Comparison of ENCODE assay signal across 8 cellular contexts in the genomic region with DNA sequence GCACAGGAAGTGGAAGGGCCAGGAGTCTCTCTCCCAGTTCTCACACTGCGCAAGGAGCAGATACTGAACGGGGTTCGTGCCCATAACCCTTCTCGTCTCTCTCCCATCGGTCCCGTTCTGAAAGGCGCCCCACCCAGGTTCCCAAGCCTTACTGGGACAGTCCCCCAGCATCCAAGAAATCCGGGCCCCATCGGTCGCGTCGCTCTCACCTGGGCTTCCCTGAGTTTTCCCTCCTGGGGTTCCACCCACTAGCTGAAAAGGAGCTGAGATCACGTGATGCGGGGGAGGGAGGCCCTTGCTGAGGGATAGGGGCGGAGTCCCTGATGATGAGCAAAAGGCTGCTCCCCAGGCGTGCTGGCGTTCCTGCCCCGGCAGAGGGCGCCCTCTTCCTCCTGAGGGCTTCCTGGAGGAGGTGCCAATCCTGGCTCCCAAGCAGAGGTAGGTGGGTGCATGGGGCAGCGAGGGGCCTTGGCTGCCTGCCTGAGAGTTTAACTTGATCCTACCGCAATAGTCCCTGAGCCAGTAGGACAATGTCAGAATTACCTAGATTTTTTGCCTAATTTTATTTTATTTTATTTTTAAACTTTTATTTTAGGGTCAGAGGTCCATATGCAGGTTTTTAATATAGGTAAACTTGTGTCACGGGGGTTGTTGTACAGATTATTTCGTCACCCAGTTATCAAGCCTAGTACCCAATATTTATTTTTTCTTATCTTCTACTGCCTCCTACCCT. TPM values are rescaled to one million over a fixed set of nuclear protein-coding genes. Genes with fewer than 3 reads are reported as not detected.
DNase-seq lines count a peak whose midpoint lies in the region; ATAC-seq and TF ChIP-seq lines count a peak whose summit lies in the region.

A gene (minus strand): TSS at position 271 of the 733 bp plus-strand sequence. CDS start 689 bp downstream, outside the sequence.

- H3K4me1 Mint-ChIP-seq in natural killer cell treated with Interleukin-12 subunit alpha and Interleukin-12 subunit beta and Interleukin-15 and Interleukin-18, amount 100 ng/mL, for 72 hours (ENCODE audit: low read depth in 2 of 2), result peaks cover 16 to 19% of the 10 kb centered on the region in 2 donors
- H3K4me1 Mint-ChIP-seq in stimulated activated naive CD8-positive, alpha-beta T cell treated with anti-CD3 and anti-CD28 coated beads, Interleukin-15, amount 100 ng/mL, for 72 hours, result peaks cover 29% of the 10 kb centered on the region

- peak within 1 kb of the TSS; percentile 42 for H3K4me2 ChIP-seq in OCI-LY7 (ENCODE audit: low read length)

- H2AFZ ChIP-seq in OCI-LY7 (ENCODE audit: low read length), result peak within 1 kb of the TSS; percentile 44; the same call in 1 of the 2 replicates

- TF ChIP-seq POLR2A in esophagus squamous epithelium (IDR thresholded peaks at IDR 0.05), result no peak

- no peaks in the 10 kb centered on the region for H3K27me3 Mint-ChIP-seq in natural killer cell treated with Interleukin-12 subunit alpha and Interleukin-12 subunit beta and Interleukin-15 and Interleukin-18, amount 100 ng/mL, for 72 hours
- H3K27me3 Mint-ChIP-seq in stimulated activated naive CD8-positive, alpha-beta T cell treated with anti-CD3 and anti-CD28 coated beads, Interleukin-15, amount 100 ng/mL, for 72 hours, result no peaks in the 10 kb centered on the region

- peak; percentile 85 for TF ChIP-seq CTCF in AG10803 (conservative IDR thresholded peaks at IDR 0.05; ENCODE audit: low read length)
- TF ChIP-seq CTCF in OCI-LY7 (conservative IDR thresholded peaks at IDR 0.05; ENCODE audit: low read length), result peak; percentile 95
- peak; percentile 15 to 80 (median 68) for TF ChIP-seq CTCF in esophagus squamous epithelium (IDR thresholded peaks at IDR 0.05)

- no peaks in the 10 kb centered on the region for H3K36me3 Mint-ChIP-seq in natural killer cell treated with Interleukin-12 subunit alpha and Interleukin-12 subunit beta and Interleukin-15 and Interleukin-18, amount 100 ng/mL, for 72 hours

- CTCF ChIA-PET in OCI-LY7 (lab: Charles Lee; ENCODE audit: unreplicated experiment), result interaction anchor here (1.0 to 1.5 kb wide), 2 partner anchors 27 to 139 kb away, joined by 3 read pairs; no protein-coding TSS in a partner anchor

- 0 out of 2 replicates have a peak, but pooled peaks cover 2% of the 10 kb centered on the region for H3K4me1 ChIP-seq in HAP-1
- H3K4me1 ChIP-seq in OCI-LY7 (ENCODE audit: insufficient read depth, low read length, poor library complexity, severe bottlenecking), result peaks cover 42% of the 10 kb centered on the region
- H3K4me1 ChIP-seq in esophagus squamous epithelium, result peaks cover 0 to 16% (median 3%) of the 10 kb centered on the region in 3 donors

- DNase-seq in AG10803 (ENCODE audit: low read depth) (peak; percentile 79), HAP-1 (ENCODE audit: low spot score in 2 of 2) (peak; percentile 82 to 94), OCI-LY7 (ENCODE audit: low spot score) (peak; percentile 87), activated T-cell treated with anti-CD3 and anti-CD28 coated beads for 4 hours (peak; percentile 76), esophagus squamous epithelium (lab: John Stamatoyannopoulos, UW) (peak; percentile 23)
- DNase-seq in natural killer cell treated with Interleukin-12 subunit alpha and Interleukin-12 subunit beta and Interleukin-15 and Interleukin-18, amount 100 ng/mL, for 72 hours (ENCODE audit: low spot score), result peak; percentile 89
- peak; percentile 74 to 85 for DNase-seq in stimulated activated naive CD8-positive, alpha-beta T cell treated with anti-CD3 and anti-CD28 coated beads, Interleukin-15, amount 100 ng/mL, for 72 hours

- peak within 1 kb of the TSS; percentile 62 to 85 for H3K27ac Mint-ChIP-seq in natural killer cell treated with Interleukin-12 subunit alpha and Interleukin-12 subunit beta and Interleukin-15 and Interleukin-18, amount 100 ng/mL, for 72 hours
- H3K27ac Mint-ChIP-seq in stimulated activated naive CD8-positive, alpha-beta T cell treated with anti-CD3 and anti-CD28 coated beads, Interleukin-15, amount 100 ng/mL, for 72 hours, result peak within 1 kb of the TSS in 1 of 2 donors; percentile 52

- H4K20me1 ChIP-seq in OCI-LY7 (ENCODE audit: insufficient read depth, low read length), result no peaks in the 10 kb centered on the region

- H3K27me3 ChIP-seq in HAP-1 (ENCODE audit: low read depth) (no peaks in the 10 kb centered on the region), esophagus squamous epithelium (no peaks in the 10 kb centered on the region)

- H3K27ac ChIP-seq in OCI-LY7 (ENCODE audit: low read depth, low read length, poor library complexity, severe bottlenecking) (peak within 1 kb of the TSS; percentile 66), esophagus squamous epithelium (no peak within 1 kb of the TSS)

- no peaks in the 10 kb centered on the region for H3K9me3 Mint-ChIP-seq in natural killer cell treated with Interleukin-12 subunit alpha and Interleukin-12 subunit beta and Interleukin-15 and Interleukin-18, amount 100 ng/mL, for 72 hours
- H3K9me3 Mint-ChIP-seq in stimulated activated naive CD8-positive, alpha-beta T cell treated with anti-CD3 and anti-CD28 coated beads, Interleukin-15, amount 100 ng/mL, for 72 hours, result no peaks in the 10 kb centered on the region

- intact Hi-C loops in OCI-LY7 (cut with micrococcal nuclease; ENCODE audit: unreplicated experiment), result loop anchor here (1.0 to 10.0 kb wide), 3 partner anchors 71 to 249 kb away; no protein-coding TSS in a partner anchor
- intact Hi-C loops in esophagus squamous epithelium (cut with DNase I), result loop anchor here (10.0 kb wide), 1 partner anchor 149 kb away; no protein-coding TSS in a partner anchor

- WGBS in esophagus squamous epithelium, 2 donors, result 63 to 69% methylated on average over 5 to 16 of the region's 23 CpGs

- POLR2A ChIA-PET in OCI-LY7 (lab: Charles Lee), result interaction anchor here (1.2 to 3.2 kb wide), 2 partner anchors 12 to 137 kb away, joined by 3 to 17 read pairs; no protein-coding TSS in a partner anchor

- H3K4me3 Mint-ChIP-seq in natural killer cell treated with Interleukin-12 subunit alpha and Interleukin-12 subunit beta and Interleukin-15 and Interleukin-18, amount 100 ng/mL, for 72 hours, result no peak within 1 kb of the TSS
- H3K4me3 Mint-ChIP-seq in stimulated activated naive CD8-positive, alpha-beta T cell treated with anti-CD3 and anti-CD28 coated beads, Interleukin-15, amount 100 ng/mL, for 72 hours, result no peak within 1 kb of the TSS

- H3K36me3 ChIP-seq in HAP-1 (replicated peaks) (no peaks in the 10 kb centered on the region), OCI-LY7 (ENCODE audit: insufficient read depth, low read length) (no peaks in the 10 kb centered on the region), esophagus squamous epithelium (no peaks in the 10 kb centered on the region)

- H3K9me3 ChIP-seq in HAP-1, result no peaks in the 10 kb centered on the region
- H3K9me3 ChIP-seq in OCI-LY7 (ENCODE audit: low read length), result peaks cover 5% of the 10 kb centered on the region; the same call in 1 of the 2 replicates
- H3K9me3 ChIP-seq in esophagus squamous epithelium, result no peaks in the 10 kb centered on the region

- peak; percentile 91 to 92 for ATAC-seq in natural killer cell treated with Interleukin-12 subunit alpha and Interleukin-12 subunit beta and Interleukin-15 and Interleukin-18, amount 100 ng/mL, for 72 hours
- peak; percentile 87 for ATAC-seq in stimulated activated naive CD8-positive, alpha-beta T cell treated with anti-CD3 and anti-CD28 coated beads, Interleukin-15, amount 100 ng/mL, for 72 hours
- ATAC-seq in GM19328 (IDR thresholded peaks at IDR 0.05; ENCODE audit: unreplicated experiment), result no peak

- no peaks in the 10 kb centered on the region for H3K79me2 ChIP-seq in OCI-LY7 (ENCODE audit: insufficient read depth, low read depth, low read length)

- in situ Hi-C loops in HAP-1 (cut with MboI; ENCODE audit: low sequenced_read_pairs), result no loop called here

- H3K9me2 ChIP-seq in OCI-LY7 (ENCODE audit: insufficient read depth, low read length), result no peaks in the 10 kb centered on the region

- no TSS peak for BruUV-seq in OCI-LY7 (replicated peaks; lab: Mats Ljungman, UMichigan)

- H3K4me3 ChIP-seq in AG10803 (ENCODE audit: low read length) (peak within 1 kb of the TSS; percentile 44), HAP-1 (0 out of 2 replicates have a peak within 1 kb of the TSS, but pooled peaks have one; percentile 4), OCI-LY7 (ENCODE audit: low read depth, low read length, poor library complexity, severe bottlenecking) (peak within 1 kb of the TSS; percentile 27), esophagus squamous epithelium (peak within 1 kb of the TSS in 1 of 4 donors; percentile 26)

RNA-seq across cellular contexts. Expression of the gene that starts here (rescaled TPM):
- total RNA-seq in OCI-LY7 (2014; rRNA removed; shearing (Covaris generic)), result 0.60 and 0.85 TPM in 2 replicates
- total RNA-seq in OCI-LY7 (2022) (1.0 and 1.1 TPM in 2 replicates), esophagus squamous epithelium (under 1 TPM in 3 of 4 donors, not detected in 1; 0.18 to 0.40 (median 0.38) TPM)
- not detected for total RNA-seq in natural killer cell treated with Interleukin-12 subunit alpha and Interleukin-12 subunit beta and Interleukin-15 and Interleukin-18, amount 100 ng/mL, for 72 hours

Comparison
In these comparisons a context has a peak if more than half of its experiments do, and no peak if none do; other contexts are left out.
1. Peak in DNase-seq in esophagus squamous epithelium; RNA of the gene not detected or under 1 TPM.
2. Peak in DNase-seq and ATAC-seq in natural killer cell treated with Interleukin-12 subunit alpha and Interleukin-12 subunit beta and Interleukin-15 and Interleukin-18, amount 100 ng/mL, for 72 hours; RNA of the gene not detected or under 1 TPM.
3. DNase-seq: peak in every context shown above with its lines; median percentile 89 in natural killer cell treated with Interleukin-12 subunit alpha and Interleukin-12 subunit beta and Interleukin-15 and Interleukin-18, amount 100 ng/mL, for 72 hours; 88 in HAP-1; 87 in OCI-LY7; 80 in stimulated activated naive CD8-positive, alpha-beta T cell treated with anti-CD3 and anti-CD28 coated beads, Interleukin-15, amount 100 ng/mL, for 72 hours; 79 in AG10803; 76 in activated T-cell treated with anti-CD3 and anti-CD28 coated beads for 4 hours; 23 in esophagus squamous epithelium.